Comparison of ENCODE assay signal across 16 cellular contexts in genomic region chr18:77070627-77071026, GRCh38.
DNase-seq lines count a peak whose midpoint lies in the region; ATAC-seq and TF ChIP-seq lines count a peak whose summit lies in the region.
"Had no signal": no experiment of that assay in that cellular context is flagged by ENCODE, and none has a peak within 500 bp of the region (broad histone marks: within the 10 kb centered on the region; RNA-seq: fewer than 3 reads in every experiment).

No MANE protein-coding gene starts in this region.

- CTCF ChIA-PET in activated CD4-positive, alpha-beta memory T cell treated with anti-CD3 and anti-CD28 coated beads, Interleukin-2, amount 10 ng/mL, durations not matched to agents 7 days and 5 days (lab: Charles Lee) = interaction anchor here (1.0 to 7.0 kb wide), 5 partner anchors 16 to 141 kb away, joined by 3 to 49 read pairs (median 29); no protein-coding TSS in a partner anchor

- peaks cover 22% of the 10 kb centered on the region for H3K79me1 ChIP-seq in mesenchymal stem cell (replicated peaks; ENCODE audit: low read length, poor library complexity, severe bottlenecking)

- H3K4me2 ChIP-seq in mesenchymal stem cell (ENCODE audit: low read length, poor library complexity, severe bottlenecking) = no peak overlapping the region
- H3K4me2 ChIP-seq: BLaER1 had no signal

- H3K36me3 ChIP-seq in right atrium auricular region (peaks cover 7% of the 10 kb centered on the region), mesenchymal stem cell (ENCODE audit: control insufficient read depth in 1 of 2, insufficient read depth in 2 of 2, low read depth in 1 of 2, low read length in 2 of 2) (peaks cover 0 to 17% of the 10 kb centered on the region in 2 experiments)
- H3K36me3 ChIP-seq: breast epithelium, transverse colon had no signal

- no peak overlapping the region for H2AFZ ChIP-seq in mesenchymal stem cell (ENCODE audit: low read depth, low read length)
- H2AFZ ChIP-seq: parathyroid adenoma had no signal

- TF ChIP-seq CTCF in right atrium auricular region (IDR thresholded peaks at IDR 0.05) = no peak

- POLR2A ChIA-PET in activated CD4-positive, alpha-beta memory T cell treated with anti-CD3 and anti-CD28 coated beads, Interleukin-2, amount 10 ng/mL, durations not matched to agents 7 days and 5 days (lab: Charles Lee) = interaction anchor here (1.6 to 15.2 kb wide), 6 partner anchors 8 to 58 kb away, joined by 5 to 437 read pairs (median 106); partner anchors contain the start of gene MBP

- no peak overlapping the region for H3K4ac ChIP-seq in mesenchymal stem cell (ENCODE audit: low read depth in 1 of 2, low read length in 2 of 2)

- no peak overlapping the region for H2BK15ac ChIP-seq in mesenchymal stem cell (ENCODE audit: low read depth, poor library complexity, severe bottlenecking)

- peak overlapping the region; percentile 11 for H2AK5ac ChIP-seq in mesenchymal stem cell (ENCODE audit: low read length, severe bottlenecking)

- H3K9ac ChIP-seq in mesenchymal stem cell (ENCODE audit: low read length) = no peak overlapping the region
- H3K9ac ChIP-seq: BLaER1, parathyroid adenoma had no signal

- ATAC-seq in left ventricle myocardium superior (no peak), HG02588 (IDR thresholded peaks at IDR 0.05; ENCODE audit: unreplicated experiment) (no peak)

- H3K4me1 ChIP-seq in right atrium auricular region = peaks cover 3 to 66% of the 10 kb centered on the region in 2 donors
- H3K4me1 ChIP-seq in mesenchymal stem cell (ENCODE audit: control insufficient read depth, insufficient read depth, low read depth, low read length) = peaks cover 39% of the 10 kb centered on the region

- H3K27ac ChIP-seq in right atrium auricular region (peak overlapping the region; percentile 61 to 62), mesenchymal stem cell (ENCODE audit: low read length, poor library complexity, severe bottlenecking) (no peak overlapping the region)
- H3K27ac ChIP-seq: BLaER1, parathyroid adenoma had no signal

- H3K4me3 ChIP-seq in right atrium auricular region (no peak overlapping the region), mesenchymal stem cell (ENCODE audit: insufficient read depth in 1 of 2, low read depth in 1 of 2, low read length in 2 of 2) (no peak overlapping the region)
- H3K4me3 ChIP-seq: BLaER1, breast epithelium, transverse colon had no signal

- no peaks in the 10 kb centered on the region for H3K9me3 ChIP-seq in right atrium auricular region
- no peaks in the 10 kb centered on the region for H3K9me3 ChIP-seq in mesenchymal stem cell (ENCODE audit: control insufficient read depth, low read length)
- H3K9me3 ChIP-seq: BLaER1, breast epithelium, transverse colon had no signal

- WGBS in mesenchymal stem cell = 88% methylated on average over 14 of the region's 16 CpGs

- H3K23ac ChIP-seq in mesenchymal stem cell (ENCODE audit: low read length in 2 of 2) = no peak overlapping the region

- H3K4me1 Mint-ChIP-seq in activated CD4-positive, alpha-beta memory T cell treated with anti-CD3 and anti-CD28 coated beads, Interleukin-2, amount 10 ng/mL, durations not matched to agents 7 days and 5 days = peaks cover 99% of the 10 kb centered on the region

- peak overlapping the region; percentile 99 for H3K27ac Mint-ChIP-seq in activated CD4-positive, alpha-beta memory T cell treated with anti-CD3 and anti-CD28 coated beads, Interleukin-2, amount 10 ng/mL, durations not matched to agents 7 days and 5 days

- no peaks in the 10 kb centered on the region for H3K27me3 ChIP-seq in right atrium auricular region
- no peaks in the 10 kb centered on the region for H3K27me3 ChIP-seq in mesenchymal stem cell (ENCODE audit: control insufficient read depth in 1 of 2, insufficient read depth in 1 of 2, low read length in 2 of 2)
- H3K27me3 ChIP-seq: BLaER1, breast epithelium, transverse colon had no signal

- H4K91ac ChIP-seq in mesenchymal stem cell (ENCODE audit: low read length) = peak overlapping the region; percentile 57

- peak overlapping the region; percentile 12 to 18 for H2BK12ac ChIP-seq in mesenchymal stem cell (ENCODE audit: low read length in 2 of 2)

- no peak overlapping the region for H4K8ac ChIP-seq in mesenchymal stem cell (ENCODE audit: low read length)

- no peak overlapping the region for H3K14ac ChIP-seq in mesenchymal stem cell (ENCODE audit: low read length in 2 of 2)

- H3K36me3 Mint-ChIP-seq in activated CD4-positive, alpha-beta memory T cell treated with anti-CD3 and anti-CD28 coated beads, Interleukin-2, amount 10 ng/mL, durations not matched to agents 7 days and 5 days (ENCODE audit: low read depth) = peaks cover 75% of the 10 kb centered on the region

- DNase-seq in right atrium auricular region (ENCODE audit: low spot score) (no peak), left ventricle myocardium superior (no peak), mesenchymal stem cell (no peak), SW480 (ENCODE audit: low spot score) (no peak), GM19240 (ENCODE audit: insufficient read length, low spot score) (no peak), head of caudate nucleus (no peak)
- no peak for DNase-seq in activated CD4-positive, alpha-beta memory T cell treated with anti-CD3 and anti-CD28 coated beads, Interleukin-2, amount 10 ng/mL, durations not matched to agents 7 days and 5 days
- DNase-seq: foreskin melanocyte, NCI-H2081 treated with DMSO at 0.1 percent for 48 hours, NCI-H774, transverse colon had no signal

- no peak overlapping the region for H2BK120ac ChIP-seq in mesenchymal stem cell (ENCODE audit: low read depth, low read length)

- peak overlapping the region in 1 of 2 experiments; percentile 61 for H3K18ac ChIP-seq in mesenchymal stem cell (ENCODE audit: low read depth in 1 of 2, low read length in 2 of 2)

- H3K4me3 Mint-ChIP-seq in activated CD4-positive, alpha-beta memory T cell treated with anti-CD3 and anti-CD28 coated beads, Interleukin-2, amount 10 ng/mL, durations not matched to agents 7 days and 5 days = no peak overlapping the region

- intact Hi-C loops in left ventricle myocardium superior (cut with micrococcal nuclease) (no loop called here), head of caudate nucleus (cut with DNase I) (no loop called here)

- H2BK5ac ChIP-seq in mesenchymal stem cell (ENCODE audit: low read depth, low read length, poor library complexity, severe bottlenecking) = no peak overlapping the region

- no peaks in the 10 kb centered on the region for H3K27me3 Mint-ChIP-seq in activated CD4-positive, alpha-beta memory T cell treated with anti-CD3 and anti-CD28 coated beads, Interleukin-2, amount 10 ng/mL, durations not matched to agents 7 days and 5 days

- H3K9me3 Mint-ChIP-seq in activated CD4-positive, alpha-beta memory T cell treated with anti-CD3 and anti-CD28 coated beads, Interleukin-2, amount 10 ng/mL, durations not matched to agents 7 days and 5 days = no peaks in the 10 kb centered on the region
- H3K9me3 Mint-ChIP-seq: activated T-cell treated with anti-CD3 and anti-CD28 coated beads, Interleukin-2, amount 50 U/mL, for 4 hours had no signal
